In the genomic region with DNA sequence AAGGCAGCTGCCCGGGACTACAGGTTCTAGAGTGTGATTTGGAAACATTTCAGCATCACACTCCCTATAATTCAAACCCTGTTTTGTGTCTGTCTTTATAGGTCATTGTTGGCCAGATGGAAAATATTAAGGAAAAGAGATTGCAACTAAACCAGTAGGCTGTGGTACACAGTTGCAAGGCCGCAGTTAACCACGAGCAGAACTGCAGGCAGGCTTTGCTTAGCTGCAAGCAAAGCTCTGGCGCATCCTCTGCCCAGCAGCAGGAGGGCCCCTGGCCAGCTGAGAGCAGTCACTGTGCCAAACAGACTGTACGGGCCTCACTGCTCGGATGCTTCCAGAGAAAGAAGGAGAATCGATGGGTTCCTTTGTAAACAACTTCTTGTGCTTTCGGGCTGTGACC, we compare ENCODE assay signal across 11 cellular contexts.
A peak's percentile ranks its signal among the peaks of the same experiment; 100 is the strongest.
DNase-seq lines count a peak whose midpoint lies in the region; ATAC-seq lines count a peak whose summit lies in the region.
"Had no signal": no experiment of that assay in that cellular context is flagged by ENCODE, and none has a peak within 500 bp of the region (broad histone marks: within the 10 kb centered on the region; RNA-seq: fewer than 3 reads in every experiment).

No MANE protein-coding gene starts in this region.

- no peak overlapping the region for H3K27ac ChIP-seq in Karpas-422 (ENCODE audit: low read length)

- H3K4me1 ChIP-seq in adipocyte (ENCODE audit: control insufficient read depth, insufficient read depth, low read length) (no peaks in the 10 kb centered on the region), Karpas-422 (ENCODE audit: low read length) (peaks cover 5% of the 10 kb centered on the region)

- H2AFZ ChIP-seq in Karpas-422 (ENCODE audit: low read length), result no peak overlapping the region

- H3K79me2 ChIP-seq in Karpas-422 (ENCODE audit: low read length), result no peaks in the 10 kb centered on the region; the same call in 1 of the 2 replicates

- peak; percentile 43 for DNase-seq in GM03348 (ENCODE audit: low spot score)
- peak; percentile 19 for DNase-seq in adipocyte (ENCODE audit: low read depth)
- DNase-seq in head of caudate nucleus, result peak; percentile 23 to 82 (median 64)
- peak; percentile 58 for DNase-seq in pons (ENCODE audit: low spot score)
- no peak for DNase-seq in Karpas-422
- no peak for DNase-seq in NCI-H526 (lab: John Stamatoyannopoulos, UW)
- DNase-seq: activated B cell treated with CpG ODN at 0.5 μM for 24 hours, GF-D8, NCI-H146 had no signal

- no peaks in the 10 kb centered on the region for H3K27me3 ChIP-seq in adipocyte (replicated peaks; ENCODE audit: control insufficient read depth, insufficient read depth, low read length)
- no peaks in the 10 kb centered on the region for H3K27me3 ChIP-seq in Karpas-422 (ENCODE audit: low read length)

- H3K9ac ChIP-seq in adipocyte (ENCODE audit: low read length) (no peak overlapping the region), Karpas-422 (ENCODE audit: low read length) (no peak overlapping the region)

- ATAC-seq in GM19467 (IDR thresholded peaks at IDR 0.05; ENCODE audit: unreplicated experiment) (no peak), HG02870 (IDR thresholded peaks at IDR 0.05; ENCODE audit: unreplicated experiment) (no peak)

- no peak overlapping the region for H3K4me2 ChIP-seq in Karpas-422 (ENCODE audit: low read depth, low read length, poor library complexity, severe bottlenecking)

- intact Hi-C loops in head of caudate nucleus (cut with DNase I), result no loop called here

- no peaks in the 10 kb centered on the region for H3K9me2 ChIP-seq in Karpas-422 (replicated peaks; ENCODE audit: insufficient read depth, low read length)

- H3K9me3 ChIP-seq in adipocyte (ENCODE audit: control insufficient read depth, low read length), result peaks cover 6% of the 10 kb centered on the region
- peaks cover 3% of the 10 kb centered on the region; the same call in 1 of the 2 replicates for H3K9me3 ChIP-seq in Karpas-422 (ENCODE audit: low read length)

- H3K4me3 ChIP-seq in adipocyte (ENCODE audit: low read length) (no peak overlapping the region), Karpas-422 (ENCODE audit: low read length) (no peak overlapping the region)

- no peaks in the 10 kb centered on the region for H3K36me3 ChIP-seq in adipocyte (ENCODE audit: control insufficient read depth, insufficient read depth, low read length, severe bottlenecking)
- H3K36me3 ChIP-seq in Karpas-422 (ENCODE audit: insufficient read depth, low read length), result 0 out of 2 replicates have a peak, but pooled peaks cover 4% of the 10 kb centered on the region

- H4K20me1 ChIP-seq in Karpas-422 (ENCODE audit: insufficient read depth, low read depth, low read length), result no peaks in the 10 kb centered on the region

Comparison
In these comparisons a context has a peak if more than half of its experiments do, and no peak if none do; other contexts are left out.
1. DNase-seq: peak in GM03348 (single experiment), adipocyte (single experiment), head of caudate nucleus (42 of 42) and pons (single experiment); none in Karpas-422 (single experiment) and NCI-H526 (0 of 2).